Comparison of ENCODE assay signal across 16 cellular contexts in genomic region chr5:123449424-123449823, GRCh38. TPM values are rescaled to one million over a fixed set of nuclear protein-coding genes. Genes with fewer than 3 reads are reported as not detected.
DNase-seq lines count a peak whose midpoint lies in the region; ATAC-seq, FAIRE-seq and TF ChIP-seq lines count a peak whose summit lies in the region.
"Had no signal": no experiment of that assay in that cellular context is flagged by ENCODE, and none has a peak within 500 bp of the region (broad histone marks: within the 10 kb centered on the region; RNA-seq: fewer than 3 reads in every experiment).

No MANE protein-coding gene starts in this region.

- H3K9me2 ChIP-seq in PC-3 (replicated peaks; ENCODE audit: low read length), result no peaks in the 10 kb centered on the region

- FAIRE-seq in GM12891 (lab: Jason Lieb, UNC) (peak; percentile 57), GM19239 (lab: Jason Lieb, UNC) (peak; percentile 76), GM12878 (lab: Jason Lieb, UNC) (no peak)
- FAIRE-seq: HTR-8/SVneo had no signal

- H3K9me3 ChIP-seq in GM12878 (replicated peaks; ENCODE audit: control insufficient read depth, insufficient read depth, low read length) (no peaks in the 10 kb centered on the region), stomach (no peaks in the 10 kb centered on the region), PC-3 (ENCODE audit: low read length) (no peaks in the 10 kb centered on the region)
- H3K9me3 ChIP-seq: HAP-1 had no signal

- TF ChIP-seq POLR2A in GM12891 (IDR thresholded peaks at IDR 0.05; ENCODE audit: low read depth, low read length), result no peak
- TF ChIP-seq POLR2A in GM12878 (IDR thresholded peaks at IDR 0.05; ENCODE audit: low read depth, low read length), result no peak
- TF ChIP-seq POLR2A in stomach (IDR thresholded peaks at IDR 0.05), result no peak

- no peak for TF ChIP-seq RAD21 in GM12878 (IDR thresholded peaks at IDR 0.05; ENCODE audit: insufficient read depth, low read depth, low read length)

- H3K4me2 ChIP-seq in GM12878 (ENCODE audit: control insufficient read depth, insufficient read depth), result peak overlapping the region; percentile 30
- no peak overlapping the region for H3K4me2 ChIP-seq in PC-3 (ENCODE audit: low read length)

- H3K4me1 ChIP-seq in GM12878 (ENCODE audit: control insufficient read depth, insufficient read depth, low read length), result peaks cover 32% of the 10 kb centered on the region
- H3K4me1 ChIP-seq in stomach, result no peaks in the 10 kb centered on the region
- 0 out of 2 replicates have a peak, but pooled peaks cover 3% of the 10 kb centered on the region for H3K4me1 ChIP-seq in PC-3 (ENCODE audit: insufficient read depth, low read length)

- SMC1A ChIA-PET in GM12878 (lab: Charles Lee; ENCODE audit: uncharacterized antibody, unreplicated experiment), result interaction anchor here (0.7 to 2.0 kb wide), 8 partner anchors 8 to 67 kb away, joined by 3 to 17 read pairs (median 4); partner anchors contain the start of genes CEP120 and CSNK1G3

- H3K36me3 ChIP-seq in GM12878 (ENCODE audit: control insufficient read depth in 2 of 2, insufficient read depth in 2 of 2, low read length in 1 of 2), result no peaks in the 10 kb centered on the region
- no peaks in the 10 kb centered on the region for H3K36me3 ChIP-seq in stomach
- no peaks in the 10 kb centered on the region for H3K36me3 ChIP-seq in PC-3 (ENCODE audit: low read depth, low read length)
- H3K36me3 ChIP-seq: HAP-1 had no signal

- H4K20me1 ChIP-seq in GM12878 (ENCODE audit: control insufficient read depth, insufficient read depth) (no peaks in the 10 kb centered on the region), PC-3 (ENCODE audit: low read length) (no peaks in the 10 kb centered on the region)

- DNase-seq in GM12891 (ENCODE audit: insufficient read length, low spot score), result no peak
- no peak for DNase-seq in GM19239 (ENCODE audit: insufficient read length, low spot score)
- DNase-seq in GM12878 (ENCODE audit: low read depth, low spot score), result no peak
- DNase-seq in left lobe of liver (ENCODE audit: low spot score), result no peak
- DNase-seq in stomach, result no peak
- no peak for DNase-seq in PC-3
- DNase-seq: COR-L47, EL, NCI-H1436, NCI-H446 treated with DMSO at 0.1 percent for 48 hours, T-cell had no signal

- intact Hi-C loops in GM12878 (cut with micrococcal nuclease; ENCODE audit: unreplicated experiment), result loop anchor here (2.0 to 5.0 kb wide), 2 partner anchors 63 to 98 kb away; partner anchors contain the start of gene CSNK1G3
- intact Hi-C loops in stomach (cut with DNase I; ENCODE audit: low total_unique reads), result no loop called here
- intact Hi-C loops in PC-3 (cut with micrococcal nuclease), result no loop called here

- WGBS in GM12878 (ENCODE audit: insufficient coverage, insufficient replicate concordance, low lambda C conversion rate, missing lambda C conversion rate), result 72% methylated on average over 2 of the region's 2 CpGs
- WGBS in stomach, 5 donors, result 38 to 64% (median 46%) methylated on average over 2 of the region's 2 CpGs

- H3F3A ChIP-seq in PC-3 (ENCODE audit: low read length, unreplicated experiment), result no peaks in the 10 kb centered on the region

- no peak overlapping the region for H3K9ac ChIP-seq in GM12878 (ENCODE audit: control insufficient read depth, insufficient read depth, low read length)
- no peak overlapping the region for H3K9ac ChIP-seq in PC-3 (ENCODE audit: low read length)

- H3K79me2 ChIP-seq in GM12878 (ENCODE audit: control insufficient read depth, insufficient read depth, low read length) (no peaks in the 10 kb centered on the region), PC-3 (ENCODE audit: low read length) (no peaks in the 10 kb centered on the region)

- H3K4me3 ChIP-seq in GM12878 (no peak overlapping the region), stomach (no peak overlapping the region), PC-3 (ENCODE audit: low read length) (no peak overlapping the region)
- H3K4me3 ChIP-seq: HAP-1 had no signal

- ATAC-seq in GM12878 (no peak), left lobe of liver (peak; percentile 55), PC-3 (no peak), HG03571 (IDR thresholded peaks at IDR 0.05; ENCODE audit: unreplicated experiment) (no peak)
- ATAC-seq: Panc1, T-cell had no signal

- H2AFZ ChIP-seq in GM12878 (ENCODE audit: control insufficient read depth, low read depth, low read length), result no peak overlapping the region
- H2AFZ ChIP-seq in PC-3 (ENCODE audit: low read length), result no peak overlapping the region

- TF ChIP-seq EP300 in GM12878 (IDR thresholded peaks at IDR 0.05; ENCODE audit: borderline replicate concordance in 1 of 2, control insufficient read depth in 1 of 2, low read depth in 2 of 2, low read length in 2 of 2) (no peak), stomach (IDR thresholded peaks at IDR 0.05) (no peak)

- H3K27ac ChIP-seq in GM12878 (ENCODE audit: control insufficient read depth, insufficient read depth) (no peak overlapping the region; the same call in 1 of the 2 replicates), stomach (no peak overlapping the region), PC-3 (ENCODE audit: low read length) (no peak overlapping the region)
- H3K27ac ChIP-seq: HL-60 had no signal

- TF ChIP-seq CTCF in GM12878 (IDR thresholded peaks at IDR 0.05 in 2 of 3, conservative IDR thresholded peaks at IDR 0.05 in 1 of 3; ENCODE audit: control insufficient read depth in 2 of 3, extremely low read depth in 1 of 3, insufficient read depth in 1 of 3, low read depth in 3 of 3, low read length in 3 of 3) (no peak), stomach (IDR thresholded peaks at IDR 0.05) (no peak), PC-3 (conservative IDR thresholded peaks at IDR 0.05; ENCODE audit: low read depth, low read length) (no peak)

- in situ Hi-C loops in GM12878 (cut with MboI), result loop anchor here (10.0 kb wide), 1 partner anchor 65 kb away; the partner anchor contains the start of gene CSNK1G3

- RAD21 ChIA-PET in GM12878 (lab: Charles Lee; ENCODE audit: unreplicated experiment), result interaction anchor here (1.0 to 1.7 kb wide), 8 partner anchors 11 to 161 kb away, joined by 3 to 15 read pairs (median 3); partner anchors contain the start of gene CEP120

- CTCF ChIA-PET in GM12878 (lab: Yijun Ruan, JAX) (interaction anchor here (1.5 to 2.2 kb wide), 2 partner anchors 13 to 26 kb away, joined by 5 to 16 read pairs; partner anchors contain the start of gene CEP120), PC-3 (lab: Charles Lee) (no interaction called here)

- BruUV-seq in GM12878 (replicated peaks; lab: Mats Ljungman, UMichigan), result no TSS peak
- no TSS peak for BruUV-seq in PC-3 (replicated peaks; lab: Mats Ljungman, UMichigan)

- H3K27me3 ChIP-seq in GM12878 (replicated peaks in 1 of 2; ENCODE audit: control insufficient read depth in 2 of 2, insufficient read depth in 2 of 2, low read length in 1 of 2) (no peaks in the 10 kb centered on the region), stomach (no peaks in the 10 kb centered on the region), PC-3 (ENCODE audit: low read length) (no peaks in the 10 kb centered on the region)

- POLR2A ChIA-PET in GM12878 (lab: Charles Lee), result no interaction called here
- POLR2A ChIA-PET in PC-3 (lab: Charles Lee; ENCODE audit: unreplicated experiment), result no interaction called here

TF ChIP-seq in GM12891, 5 proteins besides CTCF, POLR2A, EP300 and RAD21:
- TF ChIP-seq POLR2AphosphoS5 (IDR thresholded peaks at IDR 0.05; ENCODE audit: low read depth, low read length) (no peak), PAX5 (IDR thresholded peaks at IDR 0.05; ENCODE audit: insufficient read depth, low read length, severe bottlenecking) (no peak), SPI1 (IDR thresholded peaks at IDR 0.05; ENCODE audit: low read depth, low read length) (no peak), TAF1 (IDR thresholded peaks at IDR 0.05; ENCODE audit: low read depth, low read length) (no peak), POU2F2 (IDR thresholded peaks at IDR 0.05; ENCODE audit: low read depth, low read length) (no peak)

TF ChIP-seq in GM12878, 131 proteins besides CTCF, POLR2A, EP300 and RAD21 (continues in another document):
- TF ChIP-seq CHD4 (IDR thresholded peaks at IDR 0.05) (no peak), HDGF (IDR thresholded peaks at IDR 0.05) (no peak), MEF2A (IDR thresholded peaks at IDR 0.05; ENCODE audit: insufficient read depth, low read depth, low read length) (no peak)

RNA-seq across cellular contexts. Expression of gene CEP120, which starts 26.2 kb away (rescaled TPM):
- polyA plus RNA-seq in GM12891 (2012; ENCODE audit: low read depth, missing spikeins), result 4.0 TPM
- 62.8 and 67.0 TPM in 2 replicates for total RNA-seq in GM12878 (2013; cell fraction: nucleolus; rRNA removed)
- total RNA-seq in GM12878 (2014; rRNA removed) (15.5 TPM in 2 replicates), GM12878 (2014; rRNA removed; fragmentation: Illumina TruSeq; extraction: Trizol) (20.4 and 20.6 TPM in 2 replicates), GM12878 (2021) (16.2 and 17.5 TPM in 2 replicates), left lobe of liver (11.6 TPM), stomach (10 to 100 TPM in 3 of 5 donors, 1 to 10 TPM in 2; 3.5 to 27.5 (median 12.5) TPM), PC-3 (2014; rRNA removed) (5.4 and 11.5 TPM in 2 replicates)
- polyA plus RNA-seq in GM12878 (2011; ENCODE audit: low read depth), result 4.1 TPM
- polyA plus RNA-seq in GM12878 (2011; rRNA removed) (23.0 and 28.3 TPM in 2 replicates), GM12878 (2014; fragmentation: Illumina TruSeq; extraction: Trizol) (15.2 and 22.5 TPM in 2 replicates), GM12878 (2014; fragmentation: Nextera tagmentation; extraction: Ambion mirVana) (1 to 10 TPM; 4.1 to 4.3 TPM), GM12878 (2014; rRNA removed) (7.2 and 11.0 TPM in 2 replicates), GM12878 (2016; fragmentation: Nextera tagmentation; extraction: Ambion mirVana) (10 to 100 TPM in 1 of 2 experiments, 1 to 10 TPM in 1; 9.8 to 10.6 TPM), stomach (1 to 10 TPM; 3.7 to 5.8 (median 4.0) TPM)
- 13.6 and 16.6 TPM in 2 replicates for polyA plus RNA-seq in GM12878 (2011; cell fraction: cytosol; rRNA removed)
- polyA plus RNA-seq in GM12878 (2011; cell fraction: nucleus; rRNA removed), result 17.3 and 19.6 TPM in 2 replicates
- 5.7 and 7.8 TPM in 2 replicates for polyA plus RNA-seq in GM12878 (2012)
- polyA minus RNA-seq in GM12878 (2011; rRNA and poly(A)+ RNA removed), result 69.6 and 75.8 TPM in 2 replicates
- 11.6 and 13.6 TPM in 2 replicates for polyA minus RNA-seq in GM12878 (2011; cell fraction: cytosol; rRNA and poly(A)+ RNA removed)
- polyA minus RNA-seq in GM12878 (2011; cell fraction: nucleus; rRNA and poly(A)+ RNA removed), result 33.4 and 51.1 TPM in 2 replicates
